Comparison of ENCODE assay signal across 8 cellular contexts in the genomic region with DNA sequence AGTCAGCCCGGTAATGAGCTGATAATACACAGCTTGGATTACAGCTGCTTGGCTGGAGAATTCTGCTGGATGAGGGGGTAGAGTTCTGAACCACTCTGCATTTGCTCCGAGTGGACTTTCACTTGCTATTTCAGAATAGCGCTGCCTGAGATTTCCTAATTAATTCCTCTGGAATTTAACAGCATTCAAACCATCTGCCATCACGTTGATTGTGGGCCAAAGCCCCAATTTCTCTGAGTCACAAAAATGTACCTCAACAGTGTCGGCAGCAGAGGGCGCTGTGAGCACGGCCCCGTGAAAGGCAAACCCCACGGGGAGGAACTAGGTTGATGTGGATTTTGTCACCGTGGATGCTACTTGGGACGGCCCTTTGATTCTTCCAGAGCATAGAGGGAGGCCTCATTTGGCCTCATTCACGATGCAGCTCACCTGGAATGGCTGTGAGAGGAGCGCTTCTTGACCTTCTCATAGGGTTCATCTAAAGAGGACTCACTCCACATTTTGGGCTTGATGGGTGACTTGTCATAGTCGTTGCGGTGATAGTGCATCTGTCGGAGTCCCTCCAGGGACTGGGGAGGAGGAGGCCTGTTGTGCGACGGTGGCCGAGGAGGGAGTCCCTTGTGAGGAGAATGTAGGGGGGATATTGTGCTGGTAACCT.
DNase-seq lines count a peak whose midpoint lies in the region; ATAC-seq and TF ChIP-seq lines count a peak whose summit lies in the region.

No MANE protein-coding gene starts in this region.

- peaks cover 23% of the 10 kb centered on the region for H3F3A ChIP-seq in SK-N-SH (replicated peaks; ENCODE audit: insufficient read depth)

- H3K79me1 ChIP-seq in trophoblast cell (ENCODE audit: low read length), result no peaks in the 10 kb centered on the region

- no peak overlapping the region for H3K14ac ChIP-seq in trophoblast cell (ENCODE audit: low read length)

- no peak overlapping the region for H3K18ac ChIP-seq in trophoblast cell (ENCODE audit: low read length)

- H4K8ac ChIP-seq in trophoblast cell (ENCODE audit: low read depth, low read length), result no peak overlapping the region

- H3K4me1 Mint-ChIP-seq in Calu3 (ENCODE audit: low read depth, unreplicated experiment), result no peaks in the 10 kb centered on the region

- no peak overlapping the region for H3K23ac ChIP-seq in trophoblast cell (ENCODE audit: low read length)

- no peak overlapping the region for H4K91ac ChIP-seq in trophoblast cell (ENCODE audit: low read depth, low read length)

- DNase-seq in Calu3 (peak; percentile 53), SK-N-SH (peak; percentile 88), glomerular visceral epithelial cell (ENCODE audit: extremely low spot score) (peak; percentile 58), trophoblast cell (peak; percentile 22 to 68), NCI-H187 treated with DMSO at 0.1 percent for 48 hours (lab: John Stamatoyannopoulos, UW) (no peak)
- peak in 1 of 2 donors; percentile 75 for DNase-seq in activated naive CD4-positive, alpha-beta T cell treated with anti-CD3 and anti-CD28 coated beads, Interleukin-2, amount 50 U/mL, for 72 hours (ENCODE audit: low spot score in 2 of 2)

- H3K27ac ChIP-seq in SK-N-SH (ENCODE audit: low read depth in 2 of 2, low read length in 1 of 2) (peak overlapping the region; percentile 23 to 52; a peak in 2 of 4 replicates), trophoblast cell (ENCODE audit: low read depth, low read length) (no peak overlapping the region), thymus (ENCODE audit: low read depth) (peak overlapping the region; percentile 13)

- CTCF ChIA-PET in Calu3 (lab: Charles Lee), result interaction anchor here (0.6 to 0.7 kb wide), 2 partner anchors 23 to 98 kb away, joined by 5 to 6 read pairs; no protein-coding TSS in a partner anchor
- CTCF ChIA-PET in SK-N-SH (lab: Yijun Ruan, JAX), result interaction anchor here (0.5 to 2.9 kb wide), 40 partner anchors 9 to 437 kb away, joined by 3 to 21 read pairs (median 4); no protein-coding TSS in a partner anchor

- H3K4me3 Mint-ChIP-seq in Calu3 (ENCODE audit: low read depth, unreplicated experiment), result no peak overlapping the region

- H4K20me1 ChIP-seq in SK-N-SH (ENCODE audit: insufficient read depth), result no peaks in the 10 kb centered on the region

- no peak overlapping the region for H3K27ac Mint-ChIP-seq in Calu3 (ENCODE audit: unreplicated experiment)
- peak overlapping the region in 1 of 2 donors; percentile 68 for H3K27ac Mint-ChIP-seq in activated naive CD4-positive, alpha-beta T cell treated with anti-CD3 and anti-CD28 coated beads, Interleukin-2, amount 50 U/mL, for 72 hours

- H3K4me1 ChIP-seq in SK-N-SH (ENCODE audit: control insufficient read depth in 1 of 2, insufficient read depth in 2 of 2, low read depth in 1 of 2, low read length in 1 of 2) (peaks cover 3 to 14% of the 10 kb centered on the region in 2 experiments; a peak in 2 of 4 replicates), trophoblast cell (ENCODE audit: control insufficient read depth in 1 of 2, insufficient read depth in 2 of 2, low read length in 2 of 2) (no peaks in the 10 kb centered on the region), thymus (ENCODE audit: control insufficient read depth, insufficient read depth, low read length) (peaks cover 17% of the 10 kb centered on the region)

- no peak overlapping the region for H2BK5ac ChIP-seq in trophoblast cell (ENCODE audit: low read depth, low read length, poor library complexity)

- H3K9me2 ChIP-seq in SK-N-SH, result no peaks in the 10 kb centered on the region

- TF ChIP-seq EP300 in SK-N-SH (IDR thresholded peaks at IDR 0.05; ENCODE audit: borderline replicate concordance in 1 of 2, low read depth in 1 of 2, low read length in 1 of 2), result no peak

- POLR2A ChIA-PET in SK-N-SH (lab: Yijun Ruan, JAX), result no interaction called here

- ATAC-seq in HG03097 (IDR thresholded peaks at IDR 0.05; ENCODE audit: low FRiP score, unreplicated experiment), result peak; percentile 53
- ATAC-seq in activated naive CD4-positive, alpha-beta T cell treated with anti-CD3 and anti-CD28 coated beads, Interleukin-2, amount 50 U/mL, for 72 hours, result peak; percentile 60 to 62

- H3K27me3 ChIP-seq in SK-N-SH (ENCODE audit: insufficient read depth) (no peaks in the 10 kb centered on the region), trophoblast cell (ENCODE audit: insufficient read depth, low read length) (no peaks in the 10 kb centered on the region), thymus (ENCODE audit: control insufficient read depth, insufficient read depth) (no peaks in the 10 kb centered on the region)

- no peak overlapping the region for H2AK5ac ChIP-seq in trophoblast cell (ENCODE audit: low read length)

- H3K9me3 ChIP-seq in SK-N-SH, result no peaks in the 10 kb centered on the region
- H3K9me3 ChIP-seq in trophoblast cell (ENCODE audit: insufficient read depth, low read depth, low read length), result peaks cover 4% of the 10 kb centered on the region
- H3K9me3 ChIP-seq in thymus (ENCODE audit: control insufficient read depth), result no peaks in the 10 kb centered on the region

- peaks cover 43 to 55% of the 10 kb centered on the region in 2 experiments for H3K36me3 ChIP-seq in SK-N-SH (replicated peaks in 1 of 2; ENCODE audit: control insufficient read depth in 1 of 2, insufficient read depth in 2 of 2, low read length in 1 of 2)
- H3K36me3 ChIP-seq in trophoblast cell (ENCODE audit: control insufficient read depth in 1 of 2, insufficient read depth in 2 of 2, low read length in 2 of 2), result peaks cover 45 to 57% of the 10 kb centered on the region in 2 experiments
- peaks cover 12% of the 10 kb centered on the region for H3K36me3 ChIP-seq in thymus (ENCODE audit: control insufficient read depth, insufficient read depth)

- H3K9me3 Mint-ChIP-seq in Calu3 (ENCODE audit: low read depth, unreplicated experiment), result no peaks in the 10 kb centered on the region
- no peaks in the 10 kb centered on the region for H3K9me3 Mint-ChIP-seq in activated naive CD4-positive, alpha-beta T cell treated with anti-CD3 and anti-CD28 coated beads, Interleukin-2, amount 50 U/mL, for 72 hours

- H3K27me3 Mint-ChIP-seq in Calu3 (ENCODE audit: unreplicated experiment), result no peaks in the 10 kb centered on the region

- intact Hi-C loops in Calu3 (cut with micrococcal nuclease; ENCODE audit: unreplicated experiment), result loop anchor here (1.0 kb wide), 1 partner anchor 118 kb away; no protein-coding TSS in a partner anchor

- H3K9ac ChIP-seq in SK-N-SH, result no peak overlapping the region
- no peak overlapping the region for H3K9ac ChIP-seq in trophoblast cell (ENCODE audit: low read length)

- no peak overlapping the region for H3K4ac ChIP-seq in trophoblast cell (ENCODE audit: low read depth, low read length)

- no peak overlapping the region for H2AFZ ChIP-seq in SK-N-SH (ENCODE audit: low read depth)
- no peak overlapping the region for H2AFZ ChIP-seq in trophoblast cell (ENCODE audit: insufficient read depth, low read length, poor library complexity)

- peaks cover 6% of the 10 kb centered on the region for H3K36me3 Mint-ChIP-seq in Calu3 (ENCODE audit: insufficient read depth, unreplicated experiment)
- H3K36me3 Mint-ChIP-seq in activated naive CD4-positive, alpha-beta T cell treated with anti-CD3 and anti-CD28 coated beads, Interleukin-2, amount 50 U/mL, for 72 hours, result no peaks in the 10 kb centered on the region

- peak; percentile 89 for TF ChIP-seq RAD21 in SK-N-SH (IDR thresholded peaks at IDR 0.05; ENCODE audit: low read length)

- H3K4me2 ChIP-seq in SK-N-SH (peak overlapping the region; percentile 18; the same call in 1 of the 2 replicates), trophoblast cell (ENCODE audit: low read length) (no peak overlapping the region)

- H3K79me2 ChIP-seq in SK-N-SH (ENCODE audit: insufficient read depth) (peaks cover 7% of the 10 kb centered on the region), trophoblast cell (ENCODE audit: control insufficient read depth, insufficient read depth, low read length, poor library complexity) (no peaks in the 10 kb centered on the region)

- WGBS in SK-N-SH (ENCODE audit: low lambda C conversion rate), result 44% methylated on average over 19 of the region's 19 CpGs
- WGBS in trophoblast cell (ENCODE audit: extremely low coverage, insufficient coverage, insufficient read length), result no CpG with 5 or more reads among the region's 19 CpGs
- WGBS in thymus, result 35% methylated on average over 19 of the region's 19 CpGs

- H3K4me3 ChIP-seq in SK-N-SH (ENCODE audit: low read depth in 2 of 2, low read length in 1 of 2) (peak overlapping the region in 1 of 2 experiments; percentile 41; a peak in 1 of 4 replicates), trophoblast cell (ENCODE audit: low read depth, low read length) (no peak overlapping the region), thymus (ENCODE audit: low read length) (no peak overlapping the region)

- no peak overlapping the region for H2BK120ac ChIP-seq in trophoblast cell (ENCODE audit: insufficient read depth, low read length, poor library complexity)

- peak; percentile 78 for TF ChIP-seq CTCF in Calu3 (IDR thresholded peaks at IDR 0.05; ENCODE audit: unreplicated experiment)
- peak; percentile 97 for TF ChIP-seq CTCF in SK-N-SH (IDR thresholded peaks at IDR 0.05)

- no TSS peak for BruUV-seq in Calu3 (replicated peaks; lab: Mats Ljungman, UMichigan)

- H2BK12ac ChIP-seq in trophoblast cell (ENCODE audit: low read length), result no peak overlapping the region

- no peak overlapping the region for H4K12ac ChIP-seq in trophoblast cell (ENCODE audit: low read depth, low read length)

TF ChIP-seq in SK-N-SH, 30 proteins besides CTCF, POLR2A, EP300 and RAD21 (continues in another document):
- TF ChIP-seq, protein P1, sequence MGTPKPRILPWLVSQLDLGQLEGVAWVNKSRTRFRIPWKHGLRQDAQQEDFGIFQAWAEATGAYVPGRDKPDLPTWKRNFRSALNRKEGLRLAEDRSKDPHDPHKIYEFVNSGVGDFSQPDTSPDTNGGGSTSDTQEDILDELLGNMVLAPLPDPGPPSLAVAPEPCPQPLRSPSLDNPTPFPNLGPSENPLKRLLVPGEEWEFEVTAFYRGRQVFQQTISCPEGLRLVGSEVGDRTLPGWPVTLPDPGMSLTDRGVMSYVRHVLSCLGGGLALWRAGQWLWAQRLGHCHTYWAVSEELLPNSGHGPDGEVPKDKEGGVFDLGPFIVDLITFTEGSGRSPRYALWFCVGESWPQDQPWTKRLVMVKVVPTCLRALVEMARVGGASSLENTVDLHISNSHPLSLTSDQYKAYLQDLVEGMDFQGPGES (IDR thresholded peaks at IDR 0.05; ENCODE audit: low read depth, low read length), result no peak
- peak; percentile 91 for TF ChIP-seq SMC3 (IDR thresholded peaks at IDR 0.05; ENCODE audit: low read depth, low read length)
- TF ChIP-seq TEAD4 (IDR thresholded peaks at IDR 0.05; ENCODE audit: borderline replicate concordance, insufficient read depth), result no peak
- TF ChIP-seq RCOR1 (IDR thresholded peaks at IDR 0.05; ENCODE audit: low read length), result no peak
- TF ChIP-seq, protein P2, sequence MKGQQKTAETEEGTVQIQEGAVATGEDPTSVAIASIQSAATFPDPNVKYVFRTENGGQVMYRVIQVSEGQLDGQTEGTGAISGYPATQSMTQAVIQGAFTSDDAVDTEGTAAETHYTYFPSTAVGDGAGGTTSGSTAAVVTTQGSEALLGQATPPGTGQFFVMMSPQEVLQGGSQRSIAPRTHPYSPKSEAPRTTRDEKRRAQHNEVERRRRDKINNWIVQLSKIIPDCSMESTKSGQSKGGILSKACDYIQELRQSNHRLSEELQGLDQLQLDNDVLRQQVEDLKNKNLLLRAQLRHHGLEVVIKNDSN (IDR thresholded peaks at IDR 0.05; ENCODE audit: borderline replicate concordance, low read depth), result no peak
